8 cellular contexts compared by ENCODE assay signal in the genomic region with DNA sequence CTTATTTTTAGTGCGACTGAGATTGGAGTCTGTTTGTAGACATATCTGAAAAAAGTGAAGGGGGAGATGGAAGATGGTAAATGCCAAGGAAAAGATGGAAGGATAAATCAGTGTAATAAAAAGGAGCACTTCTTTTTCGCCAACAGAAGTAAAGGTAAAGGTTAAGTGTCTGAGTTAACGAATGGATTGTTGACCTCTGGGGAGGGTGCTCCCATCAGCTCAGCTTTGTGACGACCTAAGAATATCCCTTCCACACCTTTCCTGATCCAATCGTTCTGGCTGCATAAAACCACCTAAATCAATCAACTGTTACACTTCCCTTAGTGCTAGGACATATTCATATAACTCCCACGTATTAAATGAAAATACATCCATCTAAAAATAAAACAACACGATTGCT. TPM values are rescaled to one million over a fixed set of nuclear protein-coding genes. Genes with fewer than 3 reads are reported as not detected.
DNase-seq lines count a peak whose midpoint lies in the region; ATAC-seq lines count a peak whose summit lies in the region.

No MANE protein-coding gene starts in this region.

- H3K4me1 ChIP-seq in iPS-20b (ENCODE audit: insufficient read depth, low read length) = peaks cover 4% of the 10 kb centered on the region; the same call in 1 of the 2 replicates

- peak overlapping the region; percentile 92 for H3K4me3 Mint-ChIP-seq in activated T-helper 2 cell treated with anti-CD3 and anti-CD28 coated beads, Interferon-gamma antibody, Interleukin-2, Interleukin-4, amounts not matched to agents 10 μg/mL and 5 μg/mL and 100 μg/mL, durations not matched to agents 14 hours and 24 hours and 36 hours (ENCODE audit: low read depth)
- H3K4me3 Mint-ChIP-seq in stimulated activated naive CD8-positive, alpha-beta T cell treated with anti-CD3 and anti-CD28 coated beads, Interleukin-15, amount 100 ng/mL, for 72 hours = peak overlapping the region; percentile 86 to 96

- H3K36me3 Mint-ChIP-seq in activated T-helper 2 cell treated with anti-CD3 and anti-CD28 coated beads, Interferon-gamma antibody, Interleukin-2, Interleukin-4, amounts not matched to agents 10 μg/mL and 5 μg/mL and 100 μg/mL, durations not matched to agents 14 hours and 24 hours and 36 hours (ENCODE audit: low read depth) = peaks cover 47% of the 10 kb centered on the region

- H3K9me3 ChIP-seq in iPS-20b (ENCODE audit: insufficient read depth, low read depth, low read length) = no peaks in the 10 kb centered on the region

- peak overlapping the region; percentile 97 for H3K27ac Mint-ChIP-seq in activated T-helper 2 cell treated with anti-CD3 and anti-CD28 coated beads, Interferon-gamma antibody, Interleukin-2, Interleukin-4, amounts not matched to agents 10 μg/mL and 5 μg/mL and 100 μg/mL, durations not matched to agents 14 hours and 24 hours and 36 hours
- H3K27ac Mint-ChIP-seq in stimulated activated naive CD8-positive, alpha-beta T cell treated with anti-CD3 and anti-CD28 coated beads, Interleukin-15, amount 100 ng/mL, for 72 hours = peak overlapping the region; percentile 98 to 99

- ATAC-seq in stimulated activated naive CD8-positive, alpha-beta T cell treated with anti-CD3 and anti-CD28 coated beads, Interleukin-15, amount 100 ng/mL, for 72 hours = no peak
- ATAC-seq in GM19467 (IDR thresholded peaks at IDR 0.05; ENCODE audit: unreplicated experiment) = no peak
- ATAC-seq in GM21515 (IDR thresholded peaks at IDR 0.05; ENCODE audit: unreplicated experiment) = no peak

- peak overlapping the region; percentile 92 for H3K9ac ChIP-seq in iPS-20b (ENCODE audit: low read depth, low read length)

- peak overlapping the region; percentile 81 for H3K4me3 ChIP-seq in iPS-20b (ENCODE audit: low read length)

- H3K36me3 ChIP-seq in iPS-20b (ENCODE audit: insufficient read depth, low read depth, low read length) = peaks cover 20% of the 10 kb centered on the region

- intact Hi-C loops in activated T-helper 2 cell treated with anti-CD3 and anti-CD28 coated beads, Interferon-gamma antibody, Interleukin-2, Interleukin-4, amounts not matched to agents 10 μg/mL and 5 μg/mL and 100 μg/mL, durations not matched to agents 14 hours and 24 hours and 36 hours (cut with micrococcal nuclease) = no loop called here

- DNase-seq in DMS53 (lab: John Stamatoyannopoulos, UW) (peak; percentile 69), DMS53 treated with DMSO at 0.1 percent for 48 hours (lab: John Stamatoyannopoulos, UW; ENCODE audit: unreplicated experiment) (no peak)
- no peak for DNase-seq in activated T-helper 2 cell treated with anti-CD3 and anti-CD28 coated beads, Interferon-gamma antibody, Interleukin-2, Interleukin-4, amounts not matched to agents 10 μg/mL and 5 μg/mL and 100 μg/mL, durations not matched to agents 14 hours and 24 hours and 36 hours (ENCODE audit: low spot score)
- DNase-seq in stimulated activated naive CD8-positive, alpha-beta T cell treated with anti-CD3 and anti-CD28 coated beads, Interleukin-15, amount 100 ng/mL, for 72 hours = no peak
- DNase-seq in activated CD4-positive, CD25-positive, alpha-beta regulatory T cell (lab: John Stamatoyannopoulos, UW) = no peak

- no peaks in the 10 kb centered on the region for H3K27me3 ChIP-seq in iPS-20b (ENCODE audit: insufficient read depth, low read length)

- H3K27ac ChIP-seq in iPS-20b (ENCODE audit: low read length) = peak overlapping the region; percentile 84

- H3K27me3 Mint-ChIP-seq in activated T-helper 2 cell treated with anti-CD3 and anti-CD28 coated beads, Interferon-gamma antibody, Interleukin-2, Interleukin-4, amounts not matched to agents 10 μg/mL and 5 μg/mL and 100 μg/mL, durations not matched to agents 14 hours and 24 hours and 36 hours (ENCODE audit: low read depth) = no peaks in the 10 kb centered on the region
- no peaks in the 10 kb centered on the region for H3K27me3 Mint-ChIP-seq in stimulated activated naive CD8-positive, alpha-beta T cell treated with anti-CD3 and anti-CD28 coated beads, Interleukin-15, amount 100 ng/mL, for 72 hours

- no peaks in the 10 kb centered on the region for H3K9me3 Mint-ChIP-seq in activated T-helper 2 cell treated with anti-CD3 and anti-CD28 coated beads, Interferon-gamma antibody, Interleukin-2, Interleukin-4, amounts not matched to agents 10 μg/mL and 5 μg/mL and 100 μg/mL, durations not matched to agents 14 hours and 24 hours and 36 hours
- no peaks in the 10 kb centered on the region for H3K9me3 Mint-ChIP-seq in stimulated activated naive CD8-positive, alpha-beta T cell treated with anti-CD3 and anti-CD28 coated beads, Interleukin-15, amount 100 ng/mL, for 72 hours

- peaks cover 31% of the 10 kb centered on the region for H3K4me1 Mint-ChIP-seq in activated T-helper 2 cell treated with anti-CD3 and anti-CD28 coated beads, Interferon-gamma antibody, Interleukin-2, Interleukin-4, amounts not matched to agents 10 μg/mL and 5 μg/mL and 100 μg/mL, durations not matched to agents 14 hours and 24 hours and 36 hours (ENCODE audit: low read depth)
- peaks cover 50% of the 10 kb centered on the region for H3K4me1 Mint-ChIP-seq in stimulated activated naive CD8-positive, alpha-beta T cell treated with anti-CD3 and anti-CD28 coated beads, Interleukin-15, amount 100 ng/mL, for 72 hours

RNA-seq across cellular contexts. Expression of a gene that starts 0.8 kb away (rescaled TPM):
- total RNA-seq in activated T-helper 2 cell treated with anti-CD3 and anti-CD28 coated beads, Interferon-gamma antibody, Interleukin-2, Interleukin-4, amounts not matched to agents 10 μg/mL and 5 μg/mL and 100 μg/mL, durations not matched to agents 14 hours and 24 hours and 36 hours = 5.8 and 6.3 TPM in 2 replicates

RNA-seq across cellular contexts. Expression of a gene that starts 1.0 kb away (rescaled TPM):
- 39.4 and 39.6 TPM in 2 replicates for total RNA-seq in activated T-helper 2 cell treated with anti-CD3 and anti-CD28 coated beads, Interferon-gamma antibody, Interleukin-2, Interleukin-4, amounts not matched to agents 10 μg/mL and 5 μg/mL and 100 μg/mL, durations not matched to agents 14 hours and 24 hours and 36 hours

RNA-seq across cellular contexts. Expression of a gene that starts 39.8 kb away (rescaled TPM):
- 94.0 and 98.9 TPM in 2 replicates for total RNA-seq in activated T-helper 2 cell treated with anti-CD3 and anti-CD28 coated beads, Interferon-gamma antibody, Interleukin-2, Interleukin-4, amounts not matched to agents 10 μg/mL and 5 μg/mL and 100 μg/mL, durations not matched to agents 14 hours and 24 hours and 36 hours
